1 cellular context compared by ENCODE assay signal in genomic region chr3:50230106-50230832, GRCh38.
TF ChIP-seq lines count a peak whose summit lies in the region.

No MANE protein-coding gene starts in this region.

TF ChIP-seq in GM12878, 131 proteins besides CTCF, POLR2A, EP300 and RAD21:
- TF ChIP-seq SPI1 (IDR thresholded peaks at IDR 0.05; ENCODE audit: borderline replicate concordance, insufficient read depth, low read depth, low read length) (peak; percentile 41; the same call in 1 of the 2 replicates), E2F8 (IDR thresholded peaks at IDR 0.05; ENCODE audit: low read depth, partially characterized antibody) (no peak)
